25 cellular contexts compared by ENCODE assay signal in the genomic region with DNA sequence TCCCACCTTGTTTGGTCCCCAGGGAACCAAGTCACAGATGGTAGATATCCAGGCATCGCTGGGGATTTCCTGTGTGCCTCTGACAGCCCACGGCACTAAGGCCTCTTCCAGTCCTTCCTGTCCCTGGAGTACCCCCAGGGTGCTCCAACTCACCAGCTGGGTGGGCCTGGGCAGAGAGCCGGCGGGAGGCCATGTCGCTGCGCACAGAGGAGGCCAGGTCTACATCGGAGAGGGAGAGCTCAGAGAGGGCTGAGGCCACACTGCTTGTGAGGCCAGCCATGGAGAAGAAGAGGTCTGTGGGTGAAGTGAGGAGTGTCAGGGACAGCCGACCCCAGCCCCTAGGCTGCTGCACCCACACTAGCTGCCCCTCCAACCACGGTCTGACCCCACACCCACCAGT. TPM values are rescaled to one million over a fixed set of nuclear protein-coding genes. Genes with fewer than 3 reads are reported as not detected.
"Had no signal": no experiment of that assay in that cellular context is flagged by ENCODE, and none has a peak within 500 bp of the region (broad histone marks: within the 10 kb centered on the region; RNA-seq: fewer than 3 reads in every experiment).

No MANE protein-coding gene starts in this region.

- H3K4me3 ChIP-seq: heart left ventricle, lung, sigmoid colon, skin epidermis had no signal

- ATAC-seq: esophagus mucosa, heart left ventricle, left colon, left ventricle myocardium superior had no signal

- H3K27me3 ChIP-seq: heart left ventricle, sigmoid colon had no signal

- H3K9me3 Mint-ChIP-seq: nephron had no signal

- DNase-seq: effector memory CD4-positive, alpha-beta T cell; hippocampal formation; left colon; left ventricle myocardium superior; mesenchymal stem cell; midbrain; posterior cingulate gyrus; sigmoid colon; stimulated activated CD4-positive, alpha-beta T cell treated with anti-CD3 and anti-CD28 coated beads, Interleukin-2, amount 100 ng/mL, for 24 hours; stimulated activated CD4-positive, alpha-beta T cell treated with anti-CD3 and anti-CD28 coated beads, Interleukin-4, amount 100 ng/mL, for 4 hours; stimulated activated naive CD4-positive, alpha-beta T cell treated with Interleukin-2 at 50 U/mL for 16 hours; trophoblast cell had no signal

- H3K27ac Mint-ChIP-seq: nephron had no signal

- H3K9me3 ChIP-seq: heart left ventricle, sigmoid colon had no signal

- H3K27ac ChIP-seq: heart left ventricle, sigmoid colon, skin epidermis had no signal

- FAIRE-seq: endometrium, frontal cortex had no signal

- H3K4me3 Mint-ChIP-seq: nephron had no signal

- H3K4me1 Mint-ChIP-seq: nephron had no signal

RNA-seq across cellular contexts. Expression of gene GPHA2, which starts 24.0 kb away (rescaled TPM):
- total RNA-seq: esophagus mucosa, fibroblast of lung, frontal cortex, glomerular endothelial cell, kidney epithelial cell, left colon, left ventricle myocardium superior, lung, osteocyte, pulmonary artery endothelial cell, urinary bladder had no signal
- polyA plus RNA-seq: fibroblast of lung, heart left ventricle, urinary bladder had no signal
